In genomic region chr11:60923326-60923725, GRCh38 we compare ENCODE assay signal across 16 cellular contexts. TPM values are rescaled to one million over a fixed set of nuclear protein-coding genes. Genes with fewer than 3 reads are reported as not detected.
DNase-seq lines count a peak whose midpoint lies in the region; ATAC-seq and TF ChIP-seq lines count a peak whose summit lies in the region.
"Had no signal": no experiment of that assay in that cellular context is flagged by ENCODE, and none has a peak within 500 bp of the region (broad histone marks: within the 10 kb centered on the region; RNA-seq: fewer than 3 reads in every experiment).

No MANE protein-coding gene starts in this region.

- no peak overlapping the region for H3K27ac Mint-ChIP-seq in activated naive CD8-positive, alpha-beta T cell
- no peak overlapping the region for H3K27ac Mint-ChIP-seq in activated naive CD8-positive, alpha-beta T cell treated with anti-CD3 and anti-CD28 coated beads, Interleukin-2, amount 50 U/mL, for 24 hours
- H3K27ac Mint-ChIP-seq: activated naive CD4-positive, alpha-beta T cell treated with anti-CD3 and anti-CD28 coated beads, Interleukin-2, amount 50 U/mL, for 72 hours had no signal

- peak overlapping the region; percentile 49 for H3K4me3 Mint-ChIP-seq in activated naive CD8-positive, alpha-beta T cell
- no peak overlapping the region for H3K4me3 Mint-ChIP-seq in activated naive CD8-positive, alpha-beta T cell treated with anti-CD3 and anti-CD28 coated beads, Interleukin-2, amount 50 U/mL, for 24 hours

- no peaks in the 10 kb centered on the region for H3K27me3 Mint-ChIP-seq in activated naive CD8-positive, alpha-beta T cell
- H3K27me3 Mint-ChIP-seq in activated naive CD8-positive, alpha-beta T cell treated with anti-CD3 and anti-CD28 coated beads, Interleukin-2, amount 50 U/mL, for 24 hours: peaks cover 23% of the 10 kb centered on the region

- H3K27ac ChIP-seq in dorsolateral prefrontal cortex: peak overlapping the region in 38 of 59 donors; percentile 9 to 94 (median 72)
- H3K27ac ChIP-seq: gastroesophageal sphincter, tibial artery had no signal

- no peak for DNase-seq in activated naive CD8-positive, alpha-beta T cell treated with anti-CD3 and anti-CD28 coated beads, Interleukin-2, amount 50 U/mL, for 24 hours
- DNase-seq in LNCaP clone FGC (ENCODE audit: low read depth) (no peak), dorsolateral prefrontal cortex (peak in 1 of 10 donors; percentile 37), superior temporal gyrus (ENCODE audit: extremely low spot score) (peak; percentile 40)
- no peak for DNase-seq in activated CD4-positive, alpha-beta T cell treated with anti-CD3 and anti-CD28 coated beads, Interleukin-2, amount 50 U/mL, for 1 hour
- DNase-seq: BE2C; central memory CD4-positive, alpha-beta T cell; NCI-H1417 treated with DMSO at 0.1 percent for 48 hours; NCI-H510A treated with DMSO at 0.1 percent for 48 hours; tibial artery had no signal

- H3K4me3 ChIP-seq in LNCaP clone FGC (ENCODE audit: low read depth, low read length) (peak overlapping the region; percentile 85), dorsolateral prefrontal cortex (peak overlapping the region in 23 of 59 donors; percentile 74 to 93 (median 84))

- intact Hi-C loops in dorsolateral prefrontal cortex (cut with DNase I): loop anchor here in 1 of 2 donors (5.0 kb wide), 1 partner anchor 239 kb away; the partner anchor contains the start of gene VPS37C

- H3K9me3 Mint-ChIP-seq in activated naive CD8-positive, alpha-beta T cell (ENCODE audit: low read depth): no peaks in the 10 kb centered on the region
- H3K9me3 Mint-ChIP-seq in activated naive CD8-positive, alpha-beta T cell treated with anti-CD3 and anti-CD28 coated beads, Interleukin-2, amount 50 U/mL, for 24 hours: no peaks in the 10 kb centered on the region
- H3K9me3 Mint-ChIP-seq: activated naive CD4-positive, alpha-beta T cell treated with anti-CD3 and anti-CD28 coated beads, Interleukin-2, amount 50 U/mL, for 72 hours had no signal

- peaks cover 29% of the 10 kb centered on the region for H3K4me1 Mint-ChIP-seq in activated naive CD8-positive, alpha-beta T cell (ENCODE audit: low read depth)
- H3K4me1 Mint-ChIP-seq in activated naive CD8-positive, alpha-beta T cell treated with anti-CD3 and anti-CD28 coated beads, Interleukin-2, amount 50 U/mL, for 24 hours: peaks cover 36% of the 10 kb centered on the region

- ATAC-seq in activated naive CD8-positive, alpha-beta T cell treated with anti-CD3 and anti-CD28 coated beads, Interleukin-2, amount 50 U/mL, for 24 hours: no peak
- ATAC-seq in HG03520 (IDR thresholded peaks at IDR 0.05; ENCODE audit: unreplicated experiment): no peak
- no peak for ATAC-seq in GM18517 (IDR thresholded peaks at IDR 0.05; ENCODE audit: unreplicated experiment)
- ATAC-seq: gastroesophageal sphincter had no signal

- no peaks in the 10 kb centered on the region for H3K27me3 ChIP-seq in dorsolateral prefrontal cortex
- H3K27me3 ChIP-seq: BE2C had no signal

- H3K36me3 Mint-ChIP-seq in activated naive CD8-positive, alpha-beta T cell: peaks cover 18% of the 10 kb centered on the region
- H3K36me3 Mint-ChIP-seq in activated naive CD8-positive, alpha-beta T cell treated with anti-CD3 and anti-CD28 coated beads, Interleukin-2, amount 50 U/mL, for 24 hours (ENCODE audit: low read depth): peaks cover 36% of the 10 kb centered on the region

- TF ChIP-seq CTCF in LNCaP clone FGC (IDR thresholded peaks at IDR 0.05; ENCODE audit: control insufficient read depth, extremely low read depth, insufficient read depth) (no peak), dorsolateral prefrontal cortex (IDR thresholded peaks at IDR 0.05 in 54 of 56, conservative IDR thresholded peaks at IDR 0.05 in 2 of 56; ENCODE audit: low read depth in 1 of 56, partially characterized antibody in 56 of 56) (no peak)

RNA-seq across cellular contexts. Expression of gene TMEM132A, which starts 0.9 kb away (rescaled TPM):
- total RNA-seq in dorsolateral prefrontal cortex: 100 to 1,000 TPM in 119 of 120 experiments, 10 to 100 TPM in 1; 98.1 to 297 (median 159) TPM

RNA-seq across cellular contexts. Expression of gene TMEM109, which starts 9.4 kb away (rescaled TPM):
- 10 to 100 TPM; 30.8 to 53.0 (median 40.0) TPM for total RNA-seq in dorsolateral prefrontal cortex

RNA-seq across cellular contexts. Expression of gene PRPF19, which starts 16.9 kb away (rescaled TPM):
- 100 to 1,000 TPM in 117 of 120 experiments, 10 to 100 TPM in 3; 80.9 to 227 (median 172) TPM for total RNA-seq in dorsolateral prefrontal cortex

RNA-seq across cellular contexts. Expression of gene SLC15A3, which starts 28.6 kb away (rescaled TPM):
- 10 to 100 TPM in 57 of 120 experiments, 1 to 10 TPM in 63; 3.9 to 21.8 (median 9.7) TPM for total RNA-seq in dorsolateral prefrontal cortex

RNA-seq across cellular contexts. Expression of gene CD6, which starts 48.2 kb away (rescaled TPM):
- total RNA-seq in dorsolateral prefrontal cortex: 1 to 10 TPM in 89 of 120 experiments, under 1 TPM in 31; 0.26 to 5.3 (median 1.7) TPM
- total RNA-seq: pulmonary artery endothelial cell had no signal
